In genomic region chr6:99543968-99544367, GRCh38 we compare ENCODE assay signal across 23 cellular contexts.
"Had no signal": no experiment of that assay in that cellular context is flagged by ENCODE, and none has a peak within 500 bp of the region (broad histone marks: within the 10 kb centered on the region; RNA-seq: fewer than 3 reads in every experiment).

No MANE protein-coding gene starts in this region.

- DNase-seq: activated CD4-positive, alpha-beta T cell treated with anti-CD3 and anti-CD28 coated beads, Interleukin-2, amount 10 ng/mL, durations not matched to agents 7 days and 5 days; activated CD8-positive, alpha-beta memory T cell treated with anti-CD3 and anti-CD28 coated beads, Interleukin-2, amount 10 ng/mL, durations not matched to agents 7 days and 5 days; activated CD8-positive, alpha-beta T cell treated with anti-CD3 and anti-CD28 coated beads for 36 hours; activated effector memory CD4-positive, alpha-beta T cell treated with anti-CD3 and anti-CD28 coated beads, Interleukin-2, amount 50 U/mL, for 16 hours; activated naive CD4-positive, alpha-beta T cell treated with anti-CD3 and anti-CD28 coated beads, Interleukin-2, amount 10 ng/mL, durations not matched to agents 7 days and 5 days; activated T-cell treated with anti-CD3 and anti-CD28 coated beads for 4 hours; amygdala; head of caudate nucleus; left cardiac atrium; retina; spleen; stimulated activated CD4-positive, alpha-beta T cell treated with anti-CD3 and anti-CD28 coated beads, Interleukin-4, amount 100 ng/mL, for 1 hour; stimulated activated naive CD4-positive, alpha-beta T cell treated with Interleukin-2 at 50 U/mL for 16 hours; SW 1271; T-helper 2 cell; upper lobe of left lung had no signal

- ATAC-seq: activated CD8-positive, alpha-beta memory T cell treated with anti-CD3 and anti-CD28 coated beads, Interleukin-2, amount 10 ng/mL, durations not matched to agents 7 days and 5 days; activated CD8-positive, alpha-beta T cell treated with anti-CD3 and anti-CD28 coated beads for 36 hours; esophagus mucosa; gastroesophageal sphincter; left cardiac atrium had no signal

- H3K4me1 ChIP-seq: gastroesophageal sphincter, spleen, upper lobe of left lung had no signal

- H3K27ac Mint-ChIP-seq: activated CD4-positive, alpha-beta T cell treated with anti-CD3 and anti-CD28 coated beads, Interleukin-2, amount 10 ng/mL, durations not matched to agents 7 days and 5 days; activated CD8-positive, alpha-beta memory T cell treated with anti-CD3 and anti-CD28 coated beads, Interleukin-2, amount 10 ng/mL, durations not matched to agents 7 days and 5 days; activated CD8-positive, alpha-beta T cell treated with anti-CD3 and anti-CD28 coated beads for 36 hours; progenitor cell of endocrine pancreas had no signal

- FAIRE-seq: islet of Langerhans had no signal

- H3K27me3 Mint-ChIP-seq: activated CD4-positive, alpha-beta T cell treated with anti-CD3 and anti-CD28 coated beads, Interleukin-2, amount 10 ng/mL, durations not matched to agents 7 days and 5 days; activated CD8-positive, alpha-beta memory T cell treated with anti-CD3 and anti-CD28 coated beads, Interleukin-2, amount 10 ng/mL, durations not matched to agents 7 days and 5 days; activated CD8-positive, alpha-beta T cell treated with anti-CD3 and anti-CD28 coated beads for 36 hours; activated naive CD4-positive, alpha-beta T cell treated with anti-CD3 and anti-CD28 coated beads, Interleukin-2, amount 10 ng/mL, durations not matched to agents 7 days and 5 days; memory B cell; progenitor cell of endocrine pancreas had no signal

- H3K4me1 Mint-ChIP-seq: activated CD4-positive, alpha-beta T cell treated with anti-CD3 and anti-CD28 coated beads, Interleukin-2, amount 10 ng/mL, durations not matched to agents 7 days and 5 days; activated CD8-positive, alpha-beta memory T cell treated with anti-CD3 and anti-CD28 coated beads, Interleukin-2, amount 10 ng/mL, durations not matched to agents 7 days and 5 days; activated naive CD4-positive, alpha-beta T cell treated with anti-CD3 and anti-CD28 coated beads, Interleukin-2, amount 10 ng/mL, durations not matched to agents 7 days and 5 days; memory B cell had no signal

- H3K27ac ChIP-seq: cardiac muscle cell, gastroesophageal sphincter, spleen, thoracic aorta, upper lobe of left lung had no signal

- H3K4me3 ChIP-seq: cardiac muscle cell, gastroesophageal sphincter, spleen, thoracic aorta, upper lobe of left lung had no signal

- H3K4me3 Mint-ChIP-seq: activated CD4-positive, alpha-beta T cell treated with anti-CD3 and anti-CD28 coated beads, Interleukin-2, amount 10 ng/mL, durations not matched to agents 7 days and 5 days; activated CD8-positive, alpha-beta memory T cell treated with anti-CD3 and anti-CD28 coated beads, Interleukin-2, amount 10 ng/mL, durations not matched to agents 7 days and 5 days; activated CD8-positive, alpha-beta T cell treated with anti-CD3 and anti-CD28 coated beads for 36 hours; activated naive CD4-positive, alpha-beta T cell treated with anti-CD3 and anti-CD28 coated beads, Interleukin-2, amount 10 ng/mL, durations not matched to agents 7 days and 5 days; memory B cell had no signal

- H3K9me3 Mint-ChIP-seq: activated CD4-positive, alpha-beta T cell treated with anti-CD3 and anti-CD28 coated beads, Interleukin-2, amount 10 ng/mL, durations not matched to agents 7 days and 5 days; activated CD8-positive, alpha-beta T cell treated with anti-CD3 and anti-CD28 coated beads for 36 hours; activated naive CD4-positive, alpha-beta T cell treated with anti-CD3 and anti-CD28 coated beads, Interleukin-2, amount 10 ng/mL, durations not matched to agents 7 days and 5 days; memory B cell had no signal

- H3K27me3 ChIP-seq: cardiac muscle cell, gastroesophageal sphincter, spleen, upper lobe of left lung had no signal

- H3K9me3 ChIP-seq: gastroesophageal sphincter, spleen, thoracic aorta, upper lobe of left lung had no signal
